25 cellular contexts compared by ENCODE assay signal in genomic region chr12:24172773-24173447, GRCh38.
DNase-seq lines count a peak whose midpoint lies in the region; ATAC-seq and TF ChIP-seq lines count a peak whose summit lies in the region.
"Had no signal": no experiment of that assay in that cellular context is flagged by ENCODE, and none has a peak within 500 bp of the region (broad histone marks: within the 10 kb centered on the region; RNA-seq: fewer than 3 reads in every experiment).

No MANE protein-coding gene starts in this region.

- H3K27ac ChIP-seq in hepatocyte (no peak overlapping the region), foreskin keratinocyte (no peak overlapping the region)
- H3K27ac ChIP-seq: right lobe of liver, SJSA1 had no signal

- no peak overlapping the region for H3K4me2 ChIP-seq in hepatocyte

- H3K4me3 Mint-ChIP-seq in immature natural killer cell = no peak overlapping the region
- H3K4me3 Mint-ChIP-seq: activated naive CD4-positive, alpha-beta T cell treated with anti-CD3 and anti-CD28 coated beads, Interleukin-2, amount 50 U/mL, for 24 hours; CD8-positive, alpha-beta T cell; T-cell had no signal

- no peaks in the 10 kb centered on the region for H3K9me3 ChIP-seq in hepatocyte (ENCODE audit: low read depth)
- H3K9me3 ChIP-seq: HAP-1, right lobe of liver, SJSA1 had no signal

- H3K36me3 Mint-ChIP-seq in immature natural killer cell = no peaks in the 10 kb centered on the region
- H3K36me3 Mint-ChIP-seq: activated naive CD4-positive, alpha-beta T cell treated with anti-CD3 and anti-CD28 coated beads, Interleukin-2, amount 50 U/mL, for 24 hours; CD8-positive, alpha-beta T cell; T-cell had no signal

- H4K20me1 ChIP-seq in hepatocyte (ENCODE audit: insufficient read depth, poor library complexity, severe bottlenecking) = no peaks in the 10 kb centered on the region

- no peak overlapping the region for H3K4me3 ChIP-seq in hepatocyte
- H3K4me3 ChIP-seq: HAP-1, right lobe of liver, SJSA1 had no signal

- peaks cover 0 to 7% (median 2%) of the 10 kb centered on the region in 6 donors for H3K9me3 Mint-ChIP-seq in immature natural killer cell
- H3K9me3 Mint-ChIP-seq: activated naive CD4-positive, alpha-beta T cell treated with anti-CD3 and anti-CD28 coated beads, Interleukin-2, amount 50 U/mL, for 24 hours; CD8-positive, alpha-beta T cell had no signal

- DNase-seq in NCI-H1436 (lab: John Stamatoyannopoulos, UW) (peak; percentile 46), NCI-H1436 treated with DMSO at 0.1 percent for 48 hours (lab: John Stamatoyannopoulos, UW) (no peak), NCI-H510A treated with DMSO at 0.1 percent for 48 hours (lab: John Stamatoyannopoulos, UW) (peak; percentile 26), hepatocyte (ENCODE audit: low spot score) (peak; percentile 8), GM13976 (ENCODE audit: low spot score) (no peak), HUDEP-2 (lab: John Stamatoyannopoulos, UW; ENCODE audit: unreplicated experiment in 76 of 76) (no peak), foreskin keratinocyte (no peak), immature natural killer cell (no peak)
- DNase-seq: 8988T; activated CD4-positive, alpha-beta T cell treated with anti-CD3 and anti-CD28 coated beads, Interleukin-2, amount 50 U/mL, for 48 hours; activated CD8-positive, alpha-beta memory T cell treated with anti-CD3 and anti-CD28 coated beads, Interleukin-2, amount 50 U/mL, for 4 hours; CD8-positive, alpha-beta T cell; effector memory CD4-positive, alpha-beta T cell; erythroblast; head of caudate nucleus; mammary epithelial cell; right lobe of liver; RPMI8226; stimulated activated CD4-positive, alpha-beta T cell treated with anti-CD3 and anti-CD28 coated beads, Interleukin-12 subunit alpha, Interleukin-12 subunit beta, amount 100 ng/mL, for 4 hours; stimulated activated CD4-positive, alpha-beta T cell treated with anti-CD3 and anti-CD28 coated beads, Interleukin-4, amount 100 ng/mL, for 1 hour; T-cell had no signal

- H3K9me2 ChIP-seq in hepatocyte (replicated peaks; ENCODE audit: insufficient read depth) = no peaks in the 10 kb centered on the region

- WGBS in hepatocyte (ENCODE audit: low lambda C conversion rate, missing lambda C conversion rate) = 46% methylated on average over 7 of the region's 7 CpGs

- no peak for ATAC-seq in foreskin keratinocyte
- ATAC-seq: activated CD4-positive, CD25-positive, alpha-beta regulatory T cell treated with anti-CD3 and anti-CD28 coated beads, Interleukin-2, amount 50 U/mL, for 24 hours; CD8-positive, alpha-beta T cell; T-cell had no signal

- H2AFZ ChIP-seq in hepatocyte = no peak overlapping the region

- H3K36me3 ChIP-seq in hepatocyte (replicated peaks; ENCODE audit: insufficient read depth, low read depth) = no peaks in the 10 kb centered on the region
- H3K36me3 ChIP-seq: HAP-1, right lobe of liver, SJSA1 had no signal

- H3K4me1 ChIP-seq in hepatocyte (ENCODE audit: insufficient read depth) (no peaks in the 10 kb centered on the region), foreskin keratinocyte (no peaks in the 10 kb centered on the region)
- H3K4me1 ChIP-seq: right lobe of liver, SJSA1 had no signal

- H3K4me1 Mint-ChIP-seq in immature natural killer cell = no peaks in the 10 kb centered on the region
- H3K4me1 Mint-ChIP-seq: activated naive CD4-positive, alpha-beta T cell treated with anti-CD3 and anti-CD28 coated beads, Interleukin-2, amount 50 U/mL, for 24 hours; T-cell had no signal

- peaks cover 0 to 6% (median 0%) of the 10 kb centered on the region in 3 donors for H3K27me3 Mint-ChIP-seq in immature natural killer cell (ENCODE audit: low read depth in 3 of 3)
- H3K27me3 Mint-ChIP-seq: activated naive CD4-positive, alpha-beta T cell treated with anti-CD3 and anti-CD28 coated beads, Interleukin-2, amount 50 U/mL, for 24 hours had no signal

- in situ Hi-C loops in GM13976 (cut with MboI; ENCODE audit: low sequenced_read_pairs, unreplicated experiment) = no loop called here

- TF ChIP-seq CTCF in hepatocyte (IDR thresholded peaks at IDR 0.05; ENCODE audit: poor library complexity) (no peak), GM13976 (IDR thresholded peaks at IDR 0.05; ENCODE audit: borderline replicate concordance, control extremely low read depth, extremely low read depth, insufficient read depth, missing control alignments) (no peak), foreskin keratinocyte (conservative IDR thresholded peaks at IDR 0.05) (no peak)

- no peak overlapping the region for H3K27ac Mint-ChIP-seq in immature natural killer cell
- H3K27ac Mint-ChIP-seq: activated naive CD4-positive, alpha-beta T cell treated with anti-CD3 and anti-CD28 coated beads, Interleukin-2, amount 50 U/mL, for 24 hours; CD8-positive, alpha-beta T cell; T-cell had no signal

- no peaks in the 10 kb centered on the region for H3K79me2 ChIP-seq in hepatocyte

- H3K27me3 ChIP-seq in hepatocyte (no peaks in the 10 kb centered on the region), foreskin keratinocyte (no peaks in the 10 kb centered on the region)
- H3K27me3 ChIP-seq: right lobe of liver, SJSA1 had no signal

Comparison
In these comparisons a context has a peak if more than half of its experiments do, and no peak if none do; other contexts are left out.
1. DNase-seq: peak in NCI-H1436 (single experiment), NCI-H510A treated with DMSO at 0.1 percent for 48 hours (single experiment) and hepatocyte (single experiment); none in NCI-H1436 treated with DMSO at 0.1 percent for 48 hours (single experiment), GM13976 (single experiment), HUDEP-2 (0 of 76), foreskin keratinocyte (0 of 2) and immature natural killer cell (0 of 3).